Comparison of ENCODE assay signal across 8 cellular contexts in the genomic region with DNA sequence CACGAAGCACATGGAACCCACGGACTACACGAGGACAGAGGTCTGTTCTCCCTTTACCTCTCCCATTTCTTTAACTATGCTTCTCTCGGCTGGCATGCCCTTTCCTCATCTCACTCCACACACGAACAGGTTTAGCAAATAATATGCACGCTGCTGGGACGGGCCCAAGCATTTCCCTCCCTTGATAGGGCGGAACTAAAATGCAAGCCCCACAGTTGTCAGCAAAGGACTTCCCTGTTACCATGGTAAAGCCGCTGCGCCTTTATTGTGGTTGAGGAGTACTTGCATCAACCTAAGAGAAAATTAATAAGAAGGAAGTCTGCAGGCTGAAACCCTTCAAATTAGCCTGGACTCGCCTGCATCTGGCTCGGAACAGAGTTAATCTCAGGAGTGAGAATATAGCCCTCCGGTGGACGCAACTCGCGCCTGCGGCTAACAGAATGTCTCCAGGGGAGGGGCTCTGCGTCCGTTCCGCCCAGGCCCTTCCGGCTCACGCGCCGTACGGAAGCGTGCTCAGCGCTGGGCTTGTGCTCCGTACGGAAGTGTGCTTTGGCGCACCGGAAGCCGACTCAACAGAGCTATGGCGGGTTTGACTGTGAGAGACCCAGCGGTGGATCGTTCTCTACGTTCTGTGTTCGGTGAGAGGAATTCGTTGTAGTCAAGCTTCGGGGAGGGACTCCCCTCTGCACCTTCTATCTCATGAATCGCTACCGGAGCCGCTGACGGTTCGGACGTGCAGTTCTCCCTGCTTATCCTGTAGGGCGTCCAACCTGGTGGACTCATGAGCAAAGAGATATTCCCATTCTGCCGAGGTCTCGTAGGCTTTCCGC. TPM values are rescaled to one million over a fixed set of nuclear protein-coding genes. Genes with fewer than 3 reads are reported as not detected.
DNase-seq lines count a peak whose midpoint lies in the region; ATAC-seq and TF ChIP-seq lines count a peak whose summit lies in the region.

A gene with protein sequence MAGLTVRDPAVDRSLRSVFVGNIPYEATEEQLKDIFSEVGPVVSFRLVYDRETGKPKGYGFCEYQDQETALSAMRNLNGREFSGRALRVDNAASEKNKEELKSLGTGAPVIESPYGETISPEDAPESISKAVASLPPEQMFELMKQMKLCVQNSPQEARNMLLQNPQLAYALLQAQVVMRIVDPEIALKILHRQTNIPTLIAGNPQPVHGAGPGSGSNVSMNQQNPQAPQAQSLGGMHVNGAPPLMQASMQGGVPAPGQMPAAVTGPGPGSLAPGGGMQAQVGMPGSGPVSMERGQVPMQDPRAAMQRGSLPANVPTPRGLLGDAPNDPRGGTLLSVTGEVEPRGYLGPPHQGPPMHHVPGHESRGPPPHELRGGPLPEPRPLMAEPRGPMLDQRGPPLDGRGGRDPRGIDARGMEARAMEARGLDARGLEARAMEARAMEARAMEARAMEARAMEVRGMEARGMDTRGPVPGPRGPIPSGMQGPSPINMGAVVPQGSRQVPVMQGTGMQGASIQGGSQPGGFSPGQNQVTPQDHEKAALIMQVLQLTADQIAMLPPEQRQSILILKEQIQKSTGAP (plus strand): TSS at position 555 of the 830 bp plus-strand sequence. CDS start 26 bp downstream, at position 581.

- no peaks in the 10 kb centered on the region for H3K9me2 ChIP-seq in OCI-LY1 (ENCODE audit: low read depth, low read length)

- H3K27ac ChIP-seq in HUES6 (ENCODE audit: low read depth, low read length) (no peak within 1 kb of the TSS), OCI-LY1 (ENCODE audit: low read depth, low read length, poor library complexity, severe bottlenecking) (peak within 1 kb of the TSS; percentile 46)

- peaks cover 22% of the 10 kb centered on the region; the same call in 1 of the 2 replicates for H3K27me3 ChIP-seq in HUES6 (ENCODE audit: control insufficient read depth, insufficient read depth, low read length)
- H3K27me3 ChIP-seq in OCI-LY1 (ENCODE audit: insufficient read depth, low read length), result no peaks in the 10 kb centered on the region
- no peaks in the 10 kb centered on the region for H3K27me3 ChIP-seq in mononuclear cell (ENCODE audit: insufficient read depth, low read length)

- ATAC-seq in GM21447 (IDR thresholded peaks at IDR 0.05; ENCODE audit: unreplicated experiment), result peak; percentile 98

- H3K9me3 ChIP-seq in HUES6 (ENCODE audit: control insufficient read depth, insufficient read depth, low read depth, low read length) (no peaks in the 10 kb centered on the region), OCI-LY1 (ENCODE audit: low read length) (no peaks in the 10 kb centered on the region), mononuclear cell (ENCODE audit: low read depth, low read length) (no peaks in the 10 kb centered on the region)

- DNase-seq in DMS 273 (lab: John Stamatoyannopoulos, UW; ENCODE audit: unreplicated experiment), result peak; percentile 94
- peak; percentile 73 for DNase-seq in activated CD8-positive, alpha-beta memory T cell treated with anti-CD3 and anti-CD28 coated beads, Interleukin-2, amount 50 U/mL, for 4 hours
- DNase-seq in epidermal melanocyte (ENCODE audit: insufficient read length, low spot score), result peak; percentile 59
- DNase-seq in stimulated activated CD8-positive, alpha-beta memory T cell treated with anti-CD3 and anti-CD28 coated beads, Interleukin-2, amount 100 ng/mL, for 48 hours (ENCODE audit: low read depth in 2 of 2), result peak; percentile 60 to 66

- H4K20me1 ChIP-seq in OCI-LY1 (ENCODE audit: insufficient read depth, low read length), result no peaks in the 10 kb centered on the region

- TF ChIP-seq CTCF in OCI-LY1 (IDR thresholded peaks at IDR 0.05; ENCODE audit: low read length), result no peak

- H3K36me3 ChIP-seq in HUES6 (ENCODE audit: control insufficient read depth, insufficient read depth, low read length), result peaks cover 31% of the 10 kb centered on the region
- H3K36me3 ChIP-seq in OCI-LY1 (ENCODE audit: insufficient read depth, low read length), result peaks cover 27% of the 10 kb centered on the region

- H3K4me1 ChIP-seq in HUES6 (ENCODE audit: control insufficient read depth, insufficient read depth, low read length) (no peaks in the 10 kb centered on the region), OCI-LY1 (ENCODE audit: insufficient read depth, low read length, severe bottlenecking) (peaks cover 15% of the 10 kb centered on the region), mononuclear cell (ENCODE audit: insufficient read depth, low read length) (peaks cover 10% of the 10 kb centered on the region)

- H3K9ac ChIP-seq in HUES6 (ENCODE audit: low read length) (peak within 1 kb of the TSS; percentile 84), OCI-LY1 (ENCODE audit: low read length) (peak within 1 kb of the TSS; percentile 97)

- peak within 1 kb of the TSS; percentile 93 for H2AFZ ChIP-seq in OCI-LY1 (ENCODE audit: low read length)

- H3K79me2 ChIP-seq in OCI-LY1 (ENCODE audit: insufficient read depth, low read length), result peaks cover 7% of the 10 kb centered on the region; the same call in 1 of the 2 replicates

- H3K4me2 ChIP-seq in OCI-LY1 (ENCODE audit: low read length), result peak within 1 kb of the TSS; percentile 95

- H3K4me3 ChIP-seq in HUES6 (ENCODE audit: low read depth, low read length) (peak within 1 kb of the TSS; percentile 78), OCI-LY1 (ENCODE audit: low read depth, low read length, poor library complexity, severe bottlenecking) (peak within 1 kb of the TSS; percentile 100), mononuclear cell (ENCODE audit: low read length) (peak within 1 kb of the TSS; percentile 71)

- no peaks in the 10 kb centered on the region for H3F3A ChIP-seq in OCI-LY1 (ENCODE audit: insufficient read depth, low read length)

RNA-seq across cellular contexts. Expression of the gene that starts here (rescaled TPM):
- total RNA-seq in mononuclear cell, result 4.2 TPM
